Comparison of ENCODE assay signal across 8 cellular contexts in the genomic region with DNA sequence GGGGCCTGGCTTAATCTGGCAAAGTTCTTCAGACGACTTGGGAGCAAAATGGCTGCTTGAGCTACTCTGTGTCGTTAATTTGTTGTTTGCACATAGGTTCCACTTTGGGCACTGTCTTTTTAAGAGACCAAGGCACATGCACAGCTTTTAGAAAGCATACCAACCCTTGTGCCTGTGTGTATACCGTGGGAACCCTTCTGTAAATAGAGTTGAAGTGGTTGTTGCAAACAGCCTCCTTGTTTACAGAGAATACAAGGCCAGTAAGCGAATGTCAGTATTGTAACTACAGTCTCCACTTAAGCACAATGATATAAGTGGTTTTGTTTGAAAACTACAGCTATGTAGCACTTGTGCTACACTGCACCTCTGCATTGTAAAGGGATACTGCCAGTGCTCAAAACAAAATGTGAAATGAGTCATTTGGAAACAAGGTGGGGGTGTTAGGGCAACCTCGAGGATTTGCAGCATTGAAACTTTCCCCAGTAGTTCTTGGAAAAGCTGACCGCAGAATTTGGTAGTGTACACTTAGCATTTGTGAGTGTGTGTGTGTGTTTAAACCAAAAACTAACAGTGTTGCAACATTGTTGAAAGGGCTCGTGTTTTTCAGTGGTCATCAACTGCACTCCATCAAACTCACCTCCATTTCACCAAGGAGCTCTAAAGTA.
A peak's percentile ranks its signal among the peaks of the same experiment; 100 is the strongest.
DNase-seq lines count a peak whose midpoint lies in the region; ATAC-seq and TF ChIP-seq lines count a peak whose summit lies in the region.

No MANE protein-coding gene starts in this region.

- ATAC-seq in GM18909 (IDR thresholded peaks at IDR 0.05; ENCODE audit: poor library complexity, unreplicated experiment): peak; percentile 52
- peak; percentile 42 for ATAC-seq in HG03280 (IDR thresholded peaks at IDR 0.05; ENCODE audit: unreplicated experiment)
- ATAC-seq in gastrocnemius medialis: no peak

- H3K27ac ChIP-seq in WERI-Rb-1: no peak overlapping the region
- H3K27ac ChIP-seq in gastrocnemius medialis: no peak overlapping the region

- DNase-seq in activated T-cell treated with anti-CD3 and anti-CD28 coated beads, Interleukin-2, amount 50 U/mL, for 48 hours: peak; percentile 42 to 59
- peak; percentile 57 for DNase-seq in stimulated activated CD4-positive, alpha-beta T cell treated with anti-CD3 and anti-CD28 coated beads, Interleukin-1b, Interleukin-23, amount 100 ng/mL, for 48 hours
- no peak for DNase-seq in GM10248 (ENCODE audit: extremely low spot score)
- DNase-seq in WERI-Rb-1: no peak
- DNase-seq in gastrocnemius medialis: no peak
- DNase-seq in LoVo (ENCODE audit: low spot score): no peak

- H3K27me3 ChIP-seq in WERI-Rb-1 (ENCODE audit: insufficient read depth, low read depth, severe bottlenecking) (no peaks in the 10 kb centered on the region), gastrocnemius medialis (no peaks in the 10 kb centered on the region)

- H3K4me3 ChIP-seq in WERI-Rb-1 (ENCODE audit: low read depth, low read length) (no peak overlapping the region), gastrocnemius medialis (no peak overlapping the region)

- no peak for TF ChIP-seq POLR2A in gastrocnemius medialis (IDR thresholded peaks at IDR 0.05)

- no peaks in the 10 kb centered on the region for H3K4me1 ChIP-seq in gastrocnemius medialis

- H3K36me3 ChIP-seq in WERI-Rb-1 (peaks cover 17% of the 10 kb centered on the region), gastrocnemius medialis (peaks cover 0 to 39% of the 10 kb centered on the region in 2 donors)

- POLR2A ChIA-PET in GM10248 (lab: Yijun Ruan, JAX): no interaction called here

- intact Hi-C loops in gastrocnemius medialis (cut with DNase I; ENCODE audit: low total_unique reads): no loop called here

- TF ChIP-seq CTCF in GM10248 (IDR thresholded peaks at IDR 0.05; ENCODE audit: control extremely low read depth, extremely low read depth, low read depth, missing control alignments) (no peak), WERI-Rb-1 (IDR thresholded peaks at IDR 0.05; ENCODE audit: low read depth, low read length) (no peak), gastrocnemius medialis (IDR thresholded peaks at IDR 0.05 in 4 of 5, conservative IDR thresholded peaks at IDR 0.05 in 1 of 5) (no peak)

- H3K9me3 ChIP-seq in WERI-Rb-1 (ENCODE audit: severe bottlenecking) (no peaks in the 10 kb centered on the region), gastrocnemius medialis (no peaks in the 10 kb centered on the region)

- CTCF ChIA-PET in GM10248 (lab: Yijun Ruan, JAX): interaction anchor here (1.0 to 2.3 kb wide), 4 partner anchors 11 to 43 kb away, joined by 3 to 7 read pairs (median 6); no protein-coding TSS in a partner anchor

- in situ Hi-C loops in gastrocnemius medialis (cut with MboI; ENCODE audit: low sequenced_read_pairs in 4 of 4): no loop called here

Comparison
In these comparisons a context has a peak if more than half of its experiments do, and no peak if none do; other contexts are left out.
1. ATAC-seq: peak in GM18909 (single experiment) and HG03280 (single experiment); none in gastrocnemius medialis (0 of 2).
2. DNase-seq: peak in activated T-cell treated with anti-CD3 and anti-CD28 coated beads, Interleukin-2, amount 50 U/mL, for 48 hours (2 of 2) and stimulated activated CD4-positive, alpha-beta T cell treated with anti-CD3 and anti-CD28 coated beads, Interleukin-1b, Interleukin-23, amount 100 ng/mL, for 48 hours (single experiment); none in GM10248 (single experiment), WERI-Rb-1 (single experiment), gastrocnemius medialis (0 of 2) and LoVo (single experiment).